In genomic region chr9:129496187-129497063, GRCh38 we compare ENCODE assay signal across 8 cellular contexts.
A peak's percentile ranks its signal among the peaks of the same experiment; 100 is the strongest.
DNase-seq lines count a peak whose midpoint lies in the region; ATAC-seq, FAIRE-seq and TF ChIP-seq lines count a peak whose summit lies in the region.

No MANE protein-coding gene starts in this region.

- peak overlapping the region; percentile 99 to 100 for H3K27ac ChIP-seq in A549
- no peak overlapping the region for H3K27ac ChIP-seq in H9 (ENCODE audit: insufficient read length, low read depth, low read length)

- H3K14ac ChIP-seq in H9 (ENCODE audit: insufficient read depth, low read length), result peak overlapping the region; percentile 28; the same call in 1 of the 2 replicates

- POLR2A ChIA-PET in A549 (lab: Yijun Ruan, JAX), result interaction anchor here (0.5 to 6.6 kb wide), 35 partner anchors 9 to 365 kb away, joined by 3 to 69 read pairs (median 6); partner anchors contain the start of genes C9orf50 and IER5L

- no peaks in the 10 kb centered on the region; a peak in 1 of 5 replicates for H3K9me3 Mint-ChIP-seq in H9
- no peaks in the 10 kb centered on the region for H3K9me3 Mint-ChIP-seq in activated CD8-positive, alpha-beta memory T cell treated with anti-CD3 and anti-CD28 coated beads, Interleukin-2, amount 10 ng/mL, durations not matched to agents 7 days and 5 days (ENCODE audit: low read depth)

- H3K56ac ChIP-seq in H9 (ENCODE audit: insufficient read length, low read depth, low read length), result no peak overlapping the region

- no peak for FAIRE-seq in A549 (lab: Jason Lieb, UNC)

- peak overlapping the region; percentile 89 to 97 (median 95); a peak in 6 of 7 replicates for H3K27ac Mint-ChIP-seq in H9
- peak overlapping the region; percentile 85 for H3K27ac Mint-ChIP-seq in activated CD8-positive, alpha-beta memory T cell treated with anti-CD3 and anti-CD28 coated beads, Interleukin-2, amount 10 ng/mL, durations not matched to agents 7 days and 5 days

- no peak overlapping the region for H2BK120ac ChIP-seq in H9 (ENCODE audit: low read depth, low read length, poor library complexity, severe bottlenecking)

- no peaks in the 10 kb centered on the region; a peak in 1 of 7 replicates for H3K36me3 Mint-ChIP-seq in H9 (ENCODE audit: insufficient read depth in 1 of 3, low read depth in 3 of 3)
- peaks cover 6% of the 10 kb centered on the region for H3K36me3 Mint-ChIP-seq in activated CD8-positive, alpha-beta memory T cell treated with anti-CD3 and anti-CD28 coated beads, Interleukin-2, amount 10 ng/mL, durations not matched to agents 7 days and 5 days

- H3K79me2 ChIP-seq in H9 (ENCODE audit: insufficient read depth, low read length), result no peaks in the 10 kb centered on the region

- no peak overlapping the region for H4K8ac ChIP-seq in H9 (replicated peaks; ENCODE audit: insufficient read length, low read depth, low read length)

- no peak overlapping the region for H4K5ac ChIP-seq in H9 (ENCODE audit: insufficient read length, low read depth, low read length)

- H3K9me3 ChIP-seq in A549, result no peaks in the 10 kb centered on the region
- no peaks in the 10 kb centered on the region for H3K9me3 ChIP-seq in H9 (ENCODE audit: control insufficient read depth, low read depth, low read length)

- no peak overlapping the region for H2AK5ac ChIP-seq in H9 (ENCODE audit: insufficient read length, low read length)

- H2BK12ac ChIP-seq in H9 (ENCODE audit: insufficient read length, low read depth, low read length), result no peak overlapping the region

- peak overlapping the region; percentile 18 for H3K18ac ChIP-seq in H9 (ENCODE audit: insufficient read length, low read depth, low read length)

- peak overlapping the region; percentile 70 to 89 for H3K4me3 Mint-ChIP-seq in H9
- H3K4me3 Mint-ChIP-seq in activated CD8-positive, alpha-beta memory T cell treated with anti-CD3 and anti-CD28 coated beads, Interleukin-2, amount 10 ng/mL, durations not matched to agents 7 days and 5 days, result peak overlapping the region; percentile 69

- no peak overlapping the region for H3K9ac ChIP-seq in H9 (ENCODE audit: extremely low read depth, insufficient read length, low read length)

- 6% methylated on average over 27 of the region's 57 CpGs for WGBS in A549 (ENCODE audit: missing lambda C conversion rate)
- WGBS in H9 (ENCODE audit: extremely low coverage, insufficient read length, low lambda C conversion rate), result no CpG with 5 or more reads among the region's 57 CpGs

- no peak overlapping the region for H2BK15ac ChIP-seq in H9 (ENCODE audit: low read depth, low read length)

- peaks cover 3% of the 10 kb centered on the region for H4K20me1 ChIP-seq in H9 (ENCODE audit: control insufficient read depth, insufficient read depth, insufficient read length)

- H3K4ac ChIP-seq in H9 (ENCODE audit: low read depth, low read length), result no peak overlapping the region

- TF ChIP-seq CTCF in A549 (IDR thresholded peaks at IDR 0.05) (no peak), H9 (conservative IDR thresholded peaks at IDR 0.05) (no peak)

- no peak overlapping the region for H3T11ph ChIP-seq in H9 (ENCODE audit: low read length)

- TF ChIP-seq POLR2A in A549 (IDR thresholded peaks at IDR 0.05; ENCODE audit: low read length), result peak; percentile 34

- no peak overlapping the region for H2AFZ ChIP-seq in H9 (ENCODE audit: low read length)

- 0 out of 5 replicates have a peak, but pooled peaks of 1 of the 2 experiments have one; percentile 21 for TF ChIP-seq EP300 in A549 (IDR thresholded peaks at IDR 0.05)

- no peak overlapping the region for H2BK5ac ChIP-seq in H9 (ENCODE audit: insufficient read length, low read length)

- H3K4me1 Mint-ChIP-seq in H9, result peaks cover 43 to 63% of the 10 kb centered on the region in 2 experiments
- peaks cover 32% of the 10 kb centered on the region for H3K4me1 Mint-ChIP-seq in activated CD8-positive, alpha-beta memory T cell treated with anti-CD3 and anti-CD28 coated beads, Interleukin-2, amount 10 ng/mL, durations not matched to agents 7 days and 5 days

- peak overlapping the region; percentile 63 for H3K4me3 ChIP-seq in A549

- no peak overlapping the region for H3K23ac ChIP-seq in H9 (ENCODE audit: insufficient read length, low read depth, low read length)

- CTCF ChIA-PET in A549 (lab: Yijun Ruan, JAX), result interaction anchor here (0.7 to 9.8 kb wide), 19 partner anchors 13 to 358 kb away, joined by 3 to 90 read pairs (median 5); no protein-coding TSS in a partner anchor
- CTCF ChIA-PET in activated CD8-positive, alpha-beta memory T cell treated with anti-CD3 and anti-CD28 coated beads, Interleukin-2, amount 10 ng/mL, durations not matched to agents 7 days and 5 days (lab: Charles Lee), result interaction anchor here (0.7 to 2.6 kb wide), 12 partner anchors 24 to 365 kb away, joined by 3 to 9 read pairs (median 4); no protein-coding TSS in a partner anchor

- DNase-seq in A549 (ENCODE audit: low read depth in 1 of 2, low spot score in 1 of 2) (peak; percentile 86 to 94), H9 (peak; percentile 94), NCI-H774 (lab: John Stamatoyannopoulos, UW) (peak; percentile 83), lung microvascular endothelial cell (ENCODE audit: low read depth in 2 of 2) (peak; percentile 92 to 95)
- DNase-seq in activated CD8-positive, alpha-beta memory T cell treated with anti-CD3 and anti-CD28 coated beads, Interleukin-2, amount 10 ng/mL, durations not matched to agents 7 days and 5 days, result peak; percentile 87
- peak; percentile 45 for DNase-seq in effector CD8-positive, alpha-beta T cell (lab: John Stamatoyannopoulos, UW)
- peak; percentile 86 to 88 for DNase-seq in stimulated activated CD4-positive, alpha-beta T cell treated with anti-CD3 and anti-CD28 coated beads, Interleukin-4, amount 100 ng/mL, for 4 hours

- no peaks in the 10 kb centered on the region for H3K79me1 ChIP-seq in H9 (ENCODE audit: insufficient read depth, low read depth, low read length, poor library complexity, severe bottlenecking)

- peaks cover 10% of the 10 kb centered on the region for H3K23me2 ChIP-seq in H9 (ENCODE audit: insufficient read length, low read depth, low read length, poor library complexity, severe bottlenecking)

- ATAC-seq in A549 (peak; percentile 54 to 74), GM19397 (IDR thresholded peaks at IDR 0.05; ENCODE audit: unreplicated experiment) (no peak)
- peak; percentile 65 for ATAC-seq in activated CD8-positive, alpha-beta memory T cell treated with anti-CD3 and anti-CD28 coated beads, Interleukin-2, amount 10 ng/mL, durations not matched to agents 7 days and 5 days

- no peak overlapping the region for H2BK20ac ChIP-seq in H9 (ENCODE audit: low read depth, low read length, poor library complexity, severe bottlenecking)

- no peak overlapping the region for H4K91ac ChIP-seq in H9 (ENCODE audit: insufficient read length, low read depth, low read length)

- peaks cover 5% of the 10 kb centered on the region; the same call in 1 of the 2 replicates for H3K27me3 ChIP-seq in H9 (ENCODE audit: insufficient read depth, low read length)

- H3K4me2 ChIP-seq in A549 (peak overlapping the region; percentile 87), H9 (ENCODE audit: insufficient read depth, insufficient read length, low read length) (peak overlapping the region; percentile 78)

- H3K4me1 ChIP-seq in A549, result peaks cover 80% of the 10 kb centered on the region
- H3K4me1 ChIP-seq in H9 (ENCODE audit: insufficient read depth, low read length), result peaks cover 5% of the 10 kb centered on the region; the same call in 1 of the 2 replicates

- no peak; a peak in 1 of 5 replicates for TF ChIP-seq RAD21 in A549 (conservative IDR thresholded peaks at IDR 0.05 in 1 of 2, IDR thresholded peaks at IDR 0.05 in 1 of 2)

- peaks cover 40% of the 10 kb centered on the region for H3K27me3 Mint-ChIP-seq in H9 (ENCODE audit: low read depth)
- H3K27me3 Mint-ChIP-seq in activated CD8-positive, alpha-beta memory T cell treated with anti-CD3 and anti-CD28 coated beads, Interleukin-2, amount 10 ng/mL, durations not matched to agents 7 days and 5 days, result no peaks in the 10 kb centered on the region

TF ChIP-seq in A549, 52 proteins besides CTCF, POLR2A, EP300 and RAD21 (continues in another document):
- no peak for TF ChIP-seq EHMT2 (IDR thresholded peaks at IDR 0.05; ENCODE audit: low read depth)
- no peak for TF ChIP-seq BHLHE40 (IDR thresholded peaks at IDR 0.05; ENCODE audit: low read depth, low read length)
- no peak for TF ChIP-seq NR3C1 (IDR thresholded peaks at IDR 0.05)
- TF ChIP-seq ZFP36 (IDR thresholded peaks at IDR 0.05; ENCODE audit: borderline replicate concordance, partially characterized antibody), result no peak
- no peak for TF ChIP-seq RARB (CRISPR knock-in tag; IDR thresholded peaks at IDR 0.05)
- TF ChIP-seq HMGXB4 (CRISPR knock-in tag; IDR thresholded peaks at IDR 0.05; ENCODE audit: borderline replicate concordance), result peak; percentile 91
- TF ChIP-seq FOSL2 (IDR thresholded peaks at IDR 0.05), result no peak
- TF ChIP-seq FOSL2 (CRISPR knock-in tag; IDR thresholded peaks at IDR 0.05), result peak; percentile 80
- no peak for TF ChIP-seq PBX3 (IDR thresholded peaks at IDR 0.05)
- TF ChIP-seq KDM1A (IDR thresholded peaks at IDR 0.05; ENCODE audit: low read depth), result no peak
- 0 out of 2 replicates have a peak, but pooled peaks have one; percentile 84 for TF ChIP-seq TP53 (CRISPR knock-in tag; IDR thresholded peaks at IDR 0.05)
- TF ChIP-seq FOSB (CRISPR knock-in tag; IDR thresholded peaks at IDR 0.05), result peak; percentile 59; the same call in 1 of the 2 replicates
- peak; percentile 34 for TF ChIP-seq SMC3 (IDR thresholded peaks at IDR 0.05)
